8 cellular contexts compared by ENCODE assay signal in the genomic region with DNA sequence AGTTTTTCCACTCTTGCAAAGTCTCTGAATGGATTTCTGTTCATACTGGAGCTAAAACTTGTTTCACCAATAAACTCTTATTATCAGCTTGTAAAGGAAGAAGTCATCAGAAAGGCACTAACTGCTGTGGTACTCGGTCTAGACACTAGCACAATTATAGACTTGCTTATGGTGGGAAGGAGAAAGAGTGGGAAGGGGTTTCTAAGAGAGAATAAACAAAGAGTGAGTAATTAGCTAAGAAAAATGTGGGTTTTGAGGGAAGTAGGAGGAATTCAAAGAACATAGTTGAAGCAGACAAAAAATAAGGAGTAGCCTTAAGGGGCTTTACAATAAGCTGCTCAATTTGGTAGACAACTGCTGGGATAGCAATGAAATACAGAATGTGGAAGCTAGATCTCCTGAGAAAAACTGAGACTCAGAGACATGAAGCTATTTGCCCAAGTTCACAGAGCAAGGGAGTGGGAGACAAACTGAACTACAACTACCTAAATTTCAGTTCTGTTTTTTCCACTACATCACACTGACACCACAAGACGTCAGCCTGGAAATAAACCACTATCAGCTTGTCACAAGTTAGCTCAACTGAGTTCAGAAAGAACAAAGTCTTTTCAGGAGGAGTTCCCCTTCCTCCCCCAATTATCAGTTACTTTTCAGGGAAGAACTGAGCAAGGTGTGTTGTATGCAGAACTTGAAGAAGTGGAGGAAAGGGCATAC. TPM values are rescaled to one million over a fixed set of nuclear protein-coding genes. Genes with fewer than 3 reads are reported as not detected.
A peak's percentile ranks its signal among the peaks of the same experiment; 100 is the strongest.
DNase-seq lines count a peak whose midpoint lies in the region; ATAC-seq and TF ChIP-seq lines count a peak whose summit lies in the region.

No MANE protein-coding gene starts in this region.

- H4K8ac ChIP-seq in IMR-90 (ENCODE audit: low read depth in 2 of 2, low read length in 2 of 2): no peak overlapping the region

- no peak overlapping the region for H2AK9ac ChIP-seq in IMR-90 (replicated peaks; ENCODE audit: low read depth, low read length, poor library complexity)

- BruUV-seq in IMR-90 (replicated peaks; lab: Mats Ljungman, UMichigan): no TSS peak

- TF ChIP-seq CTCF in GM13976 (IDR thresholded peaks at IDR 0.05; ENCODE audit: borderline replicate concordance, control extremely low read depth, extremely low read depth, insufficient read depth, missing control alignments) (no peak), IMR-90 (conservative IDR thresholded peaks at IDR 0.05; ENCODE audit: low read depth, low read length) (no peak), tibial nerve (IDR thresholded peaks at IDR 0.05) (no peak)

- H3K36me3 ChIP-seq in IMR-90 (ENCODE audit: control insufficient read depth, insufficient read depth, low read length) (peaks cover 4% of the 10 kb centered on the region), tibial nerve (peaks cover 0 to 38% (median 0%) of the 10 kb centered on the region in 3 donors)

- peak overlapping the region; percentile 59 for H3K27ac Mint-ChIP-seq in dendritic cell treated with granulocyte-macrophage colony-stimulating factor and Interleukin-4, amounts not matched to agents 40 ng/mL and 50 ng/mL, for 4 days

- peak; percentile 22 to 59 for TF ChIP-seq EP300 in tibial nerve (IDR thresholded peaks at IDR 0.05)

- POLR2A ChIA-PET in IMR-90 (lab: Charles Lee; ENCODE audit: unreplicated experiment): no interaction called here
- POLR2A ChIA-PET in HEK293T (lab: Yijun Ruan, JAX): no interaction called here

- peaks cover 3% of the 10 kb centered on the region; the same call in 1 of the 2 replicates for H3K9me1 ChIP-seq in IMR-90 (ENCODE audit: insufficient read depth, low read length)

- H3K4me1 Mint-ChIP-seq in dendritic cell treated with granulocyte-macrophage colony-stimulating factor and Interleukin-4, amounts not matched to agents 40 ng/mL and 50 ng/mL, for 4 days (ENCODE audit: low read depth): peaks cover 29% of the 10 kb centered on the region

- H4K5ac ChIP-seq in IMR-90 (ENCODE audit: low read depth, low read length): no peak overlapping the region

- peak overlapping the region; percentile 38 for H2BK5ac ChIP-seq in IMR-90 (ENCODE audit: low read depth, low read length, poor library complexity, severe bottlenecking)

- no CpG with 5 or more reads among the region's 2 CpGs for whole genome bisulfite sequencing in IMR-90 (ENCODE audit: extremely low coverage in 2 of 2, insufficient read length in 1 of 2), 2 experiments
- WGBS in tibial nerve, 2 donors: 40 to 43% methylated on average over 2 of the region's 2 CpGs

- H3K27me3 ChIP-seq in IMR-90 (ENCODE audit: control insufficient read depth, insufficient read depth, low read length) (no peaks in the 10 kb centered on the region), tibial nerve (no peaks in the 10 kb centered on the region)

- TF ChIP-seq POLR2A in IMR-90 (IDR thresholded peaks at IDR 0.05; ENCODE audit: low read depth, low read length) (no peak), tibial nerve (IDR thresholded peaks at IDR 0.05) (peak in 1 of 2 donors; percentile 12)

- CTCF ChIA-PET in IMR-90 (lab: Yijun Ruan, JAX) (interaction anchor here (0.6 to 2.1 kb wide), 4 partner anchors 9 to 343 kb away, joined by 3 to 9 read pairs (median 4); no protein-coding TSS in a partner anchor), HEK293T (lab: Yijun Ruan, JAX) (interaction anchor here (0.6 to 0.7 kb wide), 4 partner anchors 16 to 1010 kb away, joined by 3 to 4 read pairs (median 3); no protein-coding TSS in a partner anchor)

- H4K91ac ChIP-seq in IMR-90 (ENCODE audit: insufficient read depth, low read depth, low read length): no peak overlapping the region

- H3K23ac ChIP-seq in IMR-90 (ENCODE audit: low read depth, low read length): peak overlapping the region; percentile 19; the same call in 1 of the 2 replicates

- peaks cover 18% of the 10 kb centered on the region; the same call in 1 of the 2 replicates for H4K20me1 ChIP-seq in IMR-90 (ENCODE audit: insufficient read depth, low read length)

- H3K4me1 ChIP-seq in IMR-90 (ENCODE audit: control insufficient read depth, insufficient read depth, low read length): peaks cover 10% of the 10 kb centered on the region
- peaks cover 0 to 46% (median 25%) of the 10 kb centered on the region in 4 donors for H3K4me1 ChIP-seq in tibial nerve

- H2AK5ac ChIP-seq in IMR-90 (ENCODE audit: low read depth, low read length): no peak overlapping the region

- H3K4me3 ChIP-seq in IMR-90 (ENCODE audit: insufficient read depth, low read depth, low read length): no peak overlapping the region
- H3K4me3 ChIP-seq in tibial nerve: no peak overlapping the region

- no peak overlapping the region for H2BK120ac ChIP-seq in IMR-90 (ENCODE audit: low read depth, low read length)

- peak overlapping the region; percentile 13; the same call in 1 of the 2 replicates for H3K18ac ChIP-seq in IMR-90 (ENCODE audit: low read depth, low read length)

- H3K4ac ChIP-seq in IMR-90 (ENCODE audit: low read depth, low read length): peak overlapping the region; percentile 31; the same call in 1 of the 2 replicates

- in situ Hi-C loops in GM13976 (cut with MboI; ENCODE audit: low sequenced_read_pairs, unreplicated experiment) (loop anchor here (25.0 kb wide), 1 partner anchor 335 kb away; no protein-coding TSS in a partner anchor), IMR-90 (cut with MboI; ENCODE audit: low sequenced_read_pairs) (no loop called here)

- H3K9me3 Mint-ChIP-seq in dendritic cell treated with granulocyte-macrophage colony-stimulating factor and Interleukin-4, amounts not matched to agents 40 ng/mL and 50 ng/mL, for 4 days: peaks cover 26% of the 10 kb centered on the region

- H3K79me1 ChIP-seq in IMR-90 (ENCODE audit: low read depth in 1 of 2, low read length in 2 of 2): peaks cover 31 to 46% of the 10 kb centered on the region in 2 experiments; a peak in 3 of 4 replicates

- H2BK15ac ChIP-seq in IMR-90 (ENCODE audit: low read depth, low read length): no peak overlapping the region; the same call in 2 of the 3 replicates

- H3K27me3 Mint-ChIP-seq in dendritic cell treated with granulocyte-macrophage colony-stimulating factor and Interleukin-4, amounts not matched to agents 40 ng/mL and 50 ng/mL, for 4 days: no peaks in the 10 kb centered on the region

- H3K4me3 Mint-ChIP-seq in dendritic cell treated with granulocyte-macrophage colony-stimulating factor and Interleukin-4, amounts not matched to agents 40 ng/mL and 50 ng/mL, for 4 days: no peak overlapping the region

- ATAC-seq in GM21526 (IDR thresholded peaks at IDR 0.05; ENCODE audit: low FRiP score, unreplicated experiment) (peak; percentile 86), IMR-90 (ENCODE audit: low read depth) (no peak), HG03097 (IDR thresholded peaks at IDR 0.05; ENCODE audit: low FRiP score, unreplicated experiment) (no peak)

- H3K27ac ChIP-seq in IMR-90 (ENCODE audit: insufficient read depth, low read length) (no peak overlapping the region), tibial nerve (peak overlapping the region in 3 of 4 donors; percentile 35 to 73 (median 58))

- dilution Hi-C loops in IMR-90 (cut with HindIII; ENCODE audit: low sequenced_read_pairs, unreplicated experiment): no loop called here

- H3K9me3 ChIP-seq in IMR-90 (ENCODE audit: control insufficient read depth, insufficient read depth, low read length) (no peaks in the 10 kb centered on the region), tibial nerve (peaks cover 0 to 10% (median 2%) of the 10 kb centered on the region in 4 donors)

- no peak overlapping the region for H3K9ac ChIP-seq in IMR-90 (ENCODE audit: low read depth, low read length)

- intact Hi-C loops in IMR-90 (cut with micrococcal nuclease): no loop called here
- intact Hi-C loops in dendritic cell treated with granulocyte-macrophage colony-stimulating factor and Interleukin-4, amounts not matched to agents 40 ng/mL and 50 ng/mL, for 4 days (cut with micrococcal nuclease): loop anchor here (5.0 kb wide), 1 partner anchor 135 kb away; no protein-coding TSS in a partner anchor

- H3K36me3 Mint-ChIP-seq in dendritic cell treated with granulocyte-macrophage colony-stimulating factor and Interleukin-4, amounts not matched to agents 40 ng/mL and 50 ng/mL, for 4 days (ENCODE audit: low read depth): peaks cover 16% of the 10 kb centered on the region

- no peak for TF ChIP-seq RAD21 in IMR-90 (IDR thresholded peaks at IDR 0.05; ENCODE audit: low read length)

- H3K4me2 ChIP-seq in IMR-90 (ENCODE audit: low read depth, low read length): no peak overlapping the region

- H2BK20ac ChIP-seq in IMR-90 (ENCODE audit: low read depth, low read length): no peak overlapping the region; the same call in 1 of the 2 replicates

- DNase-seq in GM13976 (ENCODE audit: low spot score) (peak; percentile 40), IMR-90 (no peak), tibial nerve (ENCODE audit: low spot score in 2 of 2) (no peak), HEK293T (ENCODE audit: extremely low spot score) (no peak), NCI-H187 (lab: John Stamatoyannopoulos, UW) (no peak)

- H3K14ac ChIP-seq in IMR-90 (replicated peaks; ENCODE audit: low read depth, low read length): no peak overlapping the region

- no peak overlapping the region for H3K56ac ChIP-seq in IMR-90 (ENCODE audit: extremely low read depth, insufficient read depth, low read length)

- no peak overlapping the region for H2AFZ ChIP-seq in IMR-90 (replicated peaks; ENCODE audit: low read length, poor library complexity)

TF ChIP-seq in IMR-90, 13 proteins besides CTCF, POLR2A, EP300 and RAD21:
- no peak for TF ChIP-seq NFE2L2 (IDR thresholded peaks at IDR 0.05; ENCODE audit: low read depth, low read length)
- no peak for TF ChIP-seq FOS (IDR thresholded peaks at IDR 0.05; ENCODE audit: low read depth, low read length)

TF ChIP-seq in HEK293T, 16 proteins besides CTCF, POLR2A, EP300 and RAD21 (continues in another document):
- TF ChIP-seq L3MBTL2 (conservative IDR thresholded peaks at IDR 0.05) (no peak), BHLHE40 (IDR thresholded peaks at IDR 0.05; ENCODE audit: borderline replicate concordance) (no peak), FOXK2 (IDR thresholded peaks at IDR 0.05) (no peak), PKNOX1 (IDR thresholded peaks at IDR 0.05) (no peak), LEF1 (IDR thresholded peaks at IDR 0.05; ENCODE audit: borderline replicate concordance) (no peak), FOXA1 (IDR thresholded peaks at IDR 0.05) (no peak)

RNA-seq across cellular contexts. Expression of gene MAP4K3, which starts 59.7 kb away (rescaled TPM):
- total RNA-seq in IMR-90 (2012; rRNA removed): 32.6 and 48.3 TPM in 2 replicates
- 12.2 and 13.2 TPM in 2 replicates for polyA plus RNA-seq in IMR-90 (2012; rRNA removed)
- 2.0 and 2.7 TPM in 2 replicates for polyA plus RNA-seq in IMR-90 (2012; cell fraction: cytosol; rRNA removed)
- polyA plus RNA-seq in IMR-90 (2012; cell fraction: nucleus; rRNA removed; ENCODE audit: low replicate concordance): 5.4 and 33.0 TPM in 2 replicates
- total RNA-seq in tibial nerve: 100 to 1,000 TPM in 1 of 4 donors, 10 to 100 TPM in 3; 54.4 to 102 (median 60.2) TPM
